ENCODE assay signal across 20 cellular contexts in the genomic region with DNA sequence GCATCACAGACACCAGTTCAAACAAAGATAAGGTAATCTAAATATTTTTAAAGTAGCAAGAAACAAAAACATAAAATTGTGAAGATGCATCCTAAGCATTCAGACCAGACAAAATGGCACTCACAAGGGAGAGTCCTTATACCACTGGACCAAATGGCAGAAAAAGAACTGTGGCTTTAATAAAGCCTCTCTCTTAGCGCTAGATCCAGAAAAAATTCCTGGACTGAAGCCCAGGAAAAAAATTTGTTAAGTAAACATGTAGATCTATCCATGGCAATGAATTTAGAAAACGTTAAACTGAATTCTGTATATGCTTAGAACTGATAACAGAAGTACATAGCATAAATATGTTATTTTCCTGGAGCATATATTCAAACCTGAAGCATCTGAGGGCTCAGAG. TPM values are rescaled to one million over a fixed set of nuclear protein-coding genes. Genes with fewer than 3 reads are reported as not detected.
A peak's percentile ranks its signal among the peaks of the same experiment; 100 is the strongest.
DNase-seq lines count a peak whose midpoint lies in the region; ATAC-seq, FAIRE-seq and TF ChIP-seq lines count a peak whose summit lies in the region.
"Had no signal": no experiment of that assay in that cellular context is flagged by ENCODE, and none has a peak within 500 bp of the region (broad histone marks: within the 10 kb centered on the region; RNA-seq: fewer than 3 reads in every experiment).

No MANE protein-coding gene starts in this region.

- WGBS in A549 (ENCODE audit: missing lambda C conversion rate) = 13% methylated on average over 2 of the region's 2 CpGs

- H3K4me1 ChIP-seq in A549 (peaks cover 13% of the 10 kb centered on the region), astrocyte (ENCODE audit: insufficient read depth, low read length) (peaks cover 3% of the 10 kb centered on the region), HAP-1 (peaks cover 5% of the 10 kb centered on the region)
- H3K4me1 ChIP-seq: testis had no signal

- H3K9ac ChIP-seq in astrocyte (ENCODE audit: low read length) = no peak overlapping the region

- no peak for TF ChIP-seq POLR2A in A549 (IDR thresholded peaks at IDR 0.05; ENCODE audit: low read length)

- POLR2A ChIA-PET in A549 (lab: Yijun Ruan, JAX) = no interaction called here

- no peaks in the 10 kb centered on the region for H3K79me2 ChIP-seq in astrocyte (ENCODE audit: insufficient read depth, low read length)

- H3K27ac Mint-ChIP-seq in HFFc6 = no peak overlapping the region
- no peak overlapping the region for H3K27ac Mint-ChIP-seq in astrocyte (ENCODE audit: unreplicated experiment)
- H3K27ac Mint-ChIP-seq: activated CD4-positive, alpha-beta T cell treated with anti-CD3 and anti-CD28 coated beads, Interleukin-2, amount 10 ng/mL, durations not matched to agents 7 days and 5 days; T-cell had no signal

- H3K9me3 ChIP-seq in A549 = no peaks in the 10 kb centered on the region
- H3K9me3 ChIP-seq in astrocyte (ENCODE audit: insufficient read depth, low read depth, low read length) = no peaks in the 10 kb centered on the region
- no peaks in the 10 kb centered on the region for H3K9me3 ChIP-seq in HAP-1
- H3K9me3 ChIP-seq: testis had no signal

- H3K27me3 Mint-ChIP-seq in HFFc6 (ENCODE audit: insufficient read depth) (no peaks in the 10 kb centered on the region), astrocyte (ENCODE audit: low read depth, unreplicated experiment) (no peaks in the 10 kb centered on the region)
- H3K27me3 Mint-ChIP-seq: activated CD4-positive, alpha-beta T cell treated with anti-CD3 and anti-CD28 coated beads, Interleukin-2, amount 10 ng/mL, durations not matched to agents 7 days and 5 days; T-cell had no signal

- H3K36me3 Mint-ChIP-seq in HFFc6 (ENCODE audit: low read depth) (peaks cover 9% of the 10 kb centered on the region; the same call in 1 of the 2 replicates), astrocyte (ENCODE audit: low read depth, unreplicated experiment) (no peaks in the 10 kb centered on the region)

- FAIRE-seq in A549 (lab: Jason Lieb, UNC) (no peak), astrocyte (lab: Jason Lieb, UNC) (no peak)
- FAIRE-seq: colon had no signal

- no peak for TF ChIP-seq CTCF in A549 (IDR thresholded peaks at IDR 0.05)
- no peak for TF ChIP-seq CTCF in HFFc6 (IDR thresholded peaks at IDR 0.05)
- TF ChIP-seq CTCF in astrocyte (IDR thresholded peaks at IDR 0.05; ENCODE audit: insufficient read depth, low read depth, low read length) = no peak
- TF ChIP-seq CTCF in fibroblast of villous mesenchyme (IDR thresholded peaks at IDR 0.05; ENCODE audit: insufficient read depth, low read depth, low read length) = no peak

- ATAC-seq in A549 = no peak; a peak in 1 of 6 replicates
- ATAC-seq: T-cell had no signal

- H3K4me3 Mint-ChIP-seq in HFFc6 (no peak overlapping the region; the same call in 1 of the 2 replicates), astrocyte (ENCODE audit: unreplicated experiment) (no peak overlapping the region)
- H3K4me3 Mint-ChIP-seq: activated CD4-positive, alpha-beta T cell treated with anti-CD3 and anti-CD28 coated beads, Interleukin-2, amount 10 ng/mL, durations not matched to agents 7 days and 5 days; T-cell had no signal

- in situ Hi-C loops in HAP-1 (cut with MboI; ENCODE audit: low sequenced_read_pairs) = no loop called here

- CTCF ChIA-PET in A549 (lab: Yijun Ruan, JAX) = no interaction called here

- H3K4me3 ChIP-seq in A549 = no peak overlapping the region
- no peak overlapping the region for H3K4me3 ChIP-seq in astrocyte (ENCODE audit: insufficient read depth, low read depth, low read length)
- H3K4me3 ChIP-seq in fibroblast of villous mesenchyme (ENCODE audit: low read depth, low read length) = no peak overlapping the region
- no peak overlapping the region for H3K4me3 ChIP-seq in HAP-1
- H3K4me3 ChIP-seq: testis had no signal

- DNase-seq in A549 (ENCODE audit: low read depth in 1 of 2, low spot score in 1 of 2) (no peak), HFFc6 (peak; percentile 38), astrocyte (ENCODE audit: low read depth) (peak; percentile 42), fibroblast of villous mesenchyme (ENCODE audit: low read depth) (peak; percentile 84), HAP-1 (ENCODE audit: low spot score in 2 of 2) (no peak), midbrain (lab: John Stamatoyannopoulos, UW) (no peak), NCI-H69 (lab: John Stamatoyannopoulos, UW) (no peak)
- DNase-seq in activated T-cell treated with anti-CD3 and anti-CD28 coated beads, Interleukin-2, amount 50 U/mL, for 1 hour = no peak
- DNase-seq: activated CD4-positive, alpha-beta T cell treated with anti-CD3 and anti-CD28 coated beads, Interleukin-2, amount 10 ng/mL, durations not matched to agents 7 days and 5 days; activated naive CD4-positive, alpha-beta T cell; aorta; DND-41; NCI-H2081 treated with DMSO at 0.1 percent for 48 hours; NCI-H524 treated with DMSO at 0.1 percent for 48 hours; SHP77; T-cell; testis had no signal

- TF ChIP-seq EP300 in A549 (IDR thresholded peaks at IDR 0.05) = no peak

- no peaks in the 10 kb centered on the region for H4K20me1 ChIP-seq in astrocyte (ENCODE audit: insufficient read depth, low read length)

- no peak overlapping the region for H2AFZ ChIP-seq in astrocyte (ENCODE audit: low read depth, low read length)

- H3K4me2 ChIP-seq in A549 (peak overlapping the region; percentile 43; the same call in 2 of the 3 replicates), astrocyte (ENCODE audit: low read length) (no peak overlapping the region)

- H3K36me3 ChIP-seq in astrocyte (ENCODE audit: insufficient read depth, low read length) (peaks cover 13% of the 10 kb centered on the region), HAP-1 (replicated peaks) (peaks cover 15% of the 10 kb centered on the region)

- H3K4me1 Mint-ChIP-seq in HFFc6 (ENCODE audit: low read depth) = peaks cover 15% of the 10 kb centered on the region
- no peaks in the 10 kb centered on the region for H3K4me1 Mint-ChIP-seq in astrocyte (ENCODE audit: low read depth, unreplicated experiment)
- H3K4me1 Mint-ChIP-seq: activated CD4-positive, alpha-beta T cell treated with anti-CD3 and anti-CD28 coated beads, Interleukin-2, amount 10 ng/mL, durations not matched to agents 7 days and 5 days; T-cell had no signal

- TF ChIP-seq RAD21 in A549 (conservative IDR thresholded peaks at IDR 0.05 in 1 of 2, IDR thresholded peaks at IDR 0.05 in 1 of 2) = no peak

- H3K27ac ChIP-seq in A549 (no peak overlapping the region), astrocyte (ENCODE audit: low read depth, low read length) (no peak overlapping the region)
- H3K27ac ChIP-seq: testis had no signal

- H3K27me3 ChIP-seq in astrocyte (ENCODE audit: insufficient read depth, low read length) (no peaks in the 10 kb centered on the region), HAP-1 (ENCODE audit: low read depth) (no peaks in the 10 kb centered on the region)
- H3K27me3 ChIP-seq: testis had no signal

- H3K9me3 Mint-ChIP-seq in HFFc6 = no peaks in the 10 kb centered on the region
- no peaks in the 10 kb centered on the region for H3K9me3 Mint-ChIP-seq in astrocyte (ENCODE audit: unreplicated experiment)
- H3K9me3 Mint-ChIP-seq: activated CD4-positive, alpha-beta T cell treated with anti-CD3 and anti-CD28 coated beads, Interleukin-2, amount 10 ng/mL, durations not matched to agents 7 days and 5 days; T-cell had no signal

TF ChIP-seq in A549, 52 proteins besides CTCF, POLR2A, EP300 and RAD21:
- TF ChIP-seq EHMT2 (IDR thresholded peaks at IDR 0.05; ENCODE audit: low read depth) (peak; percentile 20; the same call in 1 of the 2 replicates), SMC3 (IDR thresholded peaks at IDR 0.05) (no peak)

RNA-seq across cellular contexts. Expression of gene CD59, which starts 11.7 kb away (rescaled TPM):
- polyA plus RNA-seq in A549 (2011; rRNA removed) (335 and 499 TPM in 2 replicates), A549 (2017; fragmentation: RNase III; extraction: RNeasy Plus Mini Kit Qiagen cat#74134 plus additional on column Dnase treatment) (358 to 439 TPM (median 375 TPM) in 3 replicates)
- 214 and 235 TPM in 2 replicates for polyA plus RNA-seq in A549 (2012; cell fraction: cytosol; rRNA removed)
- polyA plus RNA-seq in A549 (2012; cell fraction: nucleus; rRNA removed) = 88.8 and 160 TPM in 2 replicates
- polyA minus RNA-seq in A549 (2011; rRNA and poly(A)+ RNA removed) = 189 and 242 TPM in 2 replicates
- total RNA-seq in HFFc6 (2021; fragmentation: NEBNext Ultra II Directional; extraction: Animal tissue kit (Norgen Biotek cat#: 25700)) = 1,000 to 10,000 TPM; 1,095 to 1,408 (median 1,232) TPM
- total RNA-seq in astrocyte (587 and 662 TPM in 2 replicates), fibroblast of villous mesenchyme (206 and 279 TPM in 2 replicates)

RNA-seq across cellular contexts. Expression of gene FBXO3, which starts 26.4 kb away (rescaled TPM):
- 38.1 and 42.6 TPM in 2 replicates for polyA plus RNA-seq in A549 (2011; rRNA removed)
- polyA plus RNA-seq in A549 (2012; cell fraction: cytosol; rRNA removed) = 11.2 and 14.2 TPM in 2 replicates
- polyA plus RNA-seq in A549 (2012; cell fraction: nucleus; rRNA removed) = 6.9 and 10.0 TPM in 2 replicates
- 21.1 to 23.0 TPM (median 22.5 TPM) in 3 replicates for polyA plus RNA-seq in A549 (2017; fragmentation: RNase III; extraction: RNeasy Plus Mini Kit Qiagen cat#74134 plus additional on column Dnase treatment)
- polyA minus RNA-seq in A549 (2011; rRNA and poly(A)+ RNA removed) = 22.0 and 22.9 TPM in 2 replicates
- 10 to 100 TPM; 25.3 to 30.0 (median 27.3) TPM for total RNA-seq in HFFc6 (2021; fragmentation: NEBNext Ultra II Directional; extraction: Animal tissue kit (Norgen Biotek cat#: 25700))
- 23.5 and 25.2 TPM in 2 replicates for total RNA-seq in astrocyte
- 16.8 and 30.7 TPM in 2 replicates for total RNA-seq in fibroblast of villous mesenchyme

RNA-seq across cellular contexts. Expression of gene C11orf91, which starts 47.3 kb away (rescaled TPM):
- 0.42 TPM in 1 of 2 replicates, not detected in the other for polyA plus RNA-seq in A549 (2011; rRNA removed)
- 0.05 TPM in 2 replicates for polyA plus RNA-seq in A549 (2012; cell fraction: cytosol; rRNA removed)
- polyA plus RNA-seq in A549 (2012; cell fraction: nucleus; rRNA removed) = 0.40 and 4.8 TPM in 2 replicates
- 0.15 to 0.34 TPM in 2 of 3 replicates, not detected in the other for polyA plus RNA-seq in A549 (2017; fragmentation: RNase III; extraction: RNeasy Plus Mini Kit Qiagen cat#74134 plus additional on column Dnase treatment)
- polyA minus RNA-seq in A549 (2011; rRNA and poly(A)+ RNA removed) = not detected in 2 replicates
- under 1 TPM in 4 of 6 experiments, not detected in 2; 0.59 to 0.65 (median 0.60) TPM for total RNA-seq in HFFc6 (2021; fragmentation: NEBNext Ultra II Directional; extraction: Animal tissue kit (Norgen Biotek cat#: 25700))
- not detected in 2 replicates for total RNA-seq in astrocyte
- total RNA-seq in fibroblast of villous mesenchyme = not detected in 2 replicates
- total RNA-seq: renal cortical epithelial cell had no signal
- polyA plus RNA-seq: AG04450, aorta had no signal

Comparison
In these comparisons a context has a peak if more than half of its experiments do, and no peak if none do; other contexts are left out.
1. DNase-seq: peak in HFFc6 (single experiment), astrocyte (single experiment) and fibroblast of villous mesenchyme (single experiment); none in A549 (0 of 2), activated T-cell treated with anti-CD3 and anti-CD28 coated beads, Interleukin-2, amount 50 U/mL, for 1 hour (single experiment), HAP-1 (0 of 2), midbrain (single experiment) and NCI-H69 (single experiment).